Comparison of ENCODE assay signal across 22 cellular contexts in the genomic region with DNA sequence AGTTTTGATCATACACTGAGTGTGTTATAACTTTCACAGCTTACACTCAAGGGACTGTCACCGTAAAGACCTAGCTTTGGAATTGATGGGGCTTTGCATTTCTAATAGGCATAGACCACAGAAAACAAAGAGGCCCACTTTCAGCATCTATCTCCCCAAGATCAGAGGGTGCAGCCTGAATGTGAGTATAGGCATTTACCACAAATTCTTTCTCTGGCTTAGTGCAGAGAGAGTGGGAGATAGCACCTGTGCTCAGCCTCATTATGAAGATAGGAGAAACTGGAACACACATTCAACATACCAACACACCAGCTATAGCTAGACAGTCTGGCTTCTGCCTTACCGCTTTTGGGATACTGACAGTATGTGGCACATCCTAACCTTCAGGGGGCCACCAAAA.
"Had no signal": no experiment of that assay in that cellular context is flagged by ENCODE, and none has a peak within 500 bp of the region (broad histone marks: within the 10 kb centered on the region; RNA-seq: fewer than 3 reads in every experiment).

No MANE protein-coding gene starts in this region.

- H3K36me3 ChIP-seq: esophagus squamous epithelium, gastrocnemius medialis, heart right ventricle, left lung, lower lobe of right lung had no signal

- H3K4me1 ChIP-seq: esophagus squamous epithelium, heart right ventricle, left lung, lower lobe of right lung had no signal

- H3K9me3 ChIP-seq: esophagus squamous epithelium, gastrocnemius medialis had no signal

- ATAC-seq: gastrocnemius medialis, heart right ventricle, left cardiac atrium, left lung, left ventricle myocardium superior, lower lobe of right lung had no signal

- DNase-seq: dermis blood vessel endothelial cell; dorsolateral prefrontal cortex; effector CD4-positive, alpha-beta T cell; effector memory CD4-positive, alpha-beta T cell; esophagus squamous epithelium; foreskin fibroblast; foreskin melanocyte; gastrocnemius medialis; glutamatergic neuron; head of caudate nucleus; heart right ventricle; hippocampal formation; left cardiac atrium; left lung; left ventricle myocardium superior; lower lobe of right lung; mesenchymal stem cell had no signal

- FAIRE-seq: colon, endothelial cell of umbilical vein, islet of Langerhans, keratinocyte had no signal

- H3K27me3 ChIP-seq: dorsolateral prefrontal cortex, esophagus squamous epithelium, gastrocnemius medialis, heart right ventricle, left lung had no signal

- H3K27ac ChIP-seq: coronary artery, dorsolateral prefrontal cortex, esophagus squamous epithelium, gastrocnemius medialis, heart right ventricle, left lung, lower lobe of right lung had no signal

- H3K4me3 ChIP-seq: coronary artery, dorsolateral prefrontal cortex, esophagus squamous epithelium, gastrocnemius medialis, heart right ventricle, left lung, lower lobe of right lung had no signal
